Comparison of ENCODE assay signal across 11 cellular contexts in the genomic region with DNA sequence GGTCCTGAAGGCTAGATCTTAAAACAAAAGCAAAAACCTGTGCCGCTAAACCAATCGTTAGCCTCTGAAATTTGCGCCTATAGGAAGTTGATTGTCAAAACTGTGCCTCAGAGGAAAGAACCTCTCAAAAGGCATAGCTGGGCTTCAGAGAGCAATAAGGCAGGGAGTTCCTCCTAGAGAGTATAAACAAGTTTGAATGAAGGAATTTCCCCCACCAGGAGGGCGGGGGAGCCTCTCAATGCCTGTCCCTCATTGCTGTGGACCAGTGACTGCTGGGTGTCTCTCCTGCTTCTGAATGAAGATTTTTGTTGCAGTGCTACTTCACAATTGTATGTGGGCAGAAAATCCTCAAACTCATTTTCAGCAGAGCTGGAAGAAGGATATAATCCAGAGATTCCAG.
A peak's percentile ranks its signal among the peaks of the same experiment; 100 is the strongest.
DNase-seq lines count a peak whose midpoint lies in the region; TF ChIP-seq lines count a peak whose summit lies in the region.
"Had no signal": no experiment of that assay in that cellular context is flagged by ENCODE, and none has a peak within 500 bp of the region (broad histone marks: within the 10 kb centered on the region; RNA-seq: fewer than 3 reads in every experiment).

No MANE protein-coding gene starts in this region.

- no peak overlapping the region for H3K4me3 ChIP-seq in H7 (ENCODE audit: insufficient read depth, low read depth, low read length)
- H3K4me3 ChIP-seq: GM12878 had no signal

- peak overlapping the region; percentile 30 for H3K27ac Mint-ChIP-seq in endothelial cell (ENCODE audit: unreplicated experiment)

- DNase-seq in H7 (peak; percentile 30), endothelial cell (ENCODE audit: low spot score) (no peak), retina (peak; percentile 19), Kasumi-1 (lab: John Stamatoyannopoulos, UW) (no peak), HuH-7 (ENCODE audit: low spot score) (no peak), HCEC 1CT (no peak)
- DNase-seq: CD4-positive, alpha-beta memory T cell; DMS153; GDM1; GOT3 had no signal

- H3K9me3 Mint-ChIP-seq in endothelial cell (ENCODE audit: unreplicated experiment): no peaks in the 10 kb centered on the region

- peaks cover 28% of the 10 kb centered on the region for H3K4me1 Mint-ChIP-seq in endothelial cell (ENCODE audit: unreplicated experiment)
- H3K4me1 Mint-ChIP-seq: CD4-positive, alpha-beta memory T cell had no signal

- H3K27me3 Mint-ChIP-seq in endothelial cell (ENCODE audit: unreplicated experiment): no peaks in the 10 kb centered on the region

- no peak overlapping the region for H3K4me3 Mint-ChIP-seq in endothelial cell (ENCODE audit: unreplicated experiment)
- H3K4me3 Mint-ChIP-seq: CD4-positive, alpha-beta memory T cell had no signal

- no peaks in the 10 kb centered on the region for H3K27me3 ChIP-seq in H7 (ENCODE audit: control insufficient read depth, insufficient read depth, low read length)

- H3K36me3 Mint-ChIP-seq in endothelial cell (ENCODE audit: low read depth, unreplicated experiment): peaks cover 4% of the 10 kb centered on the region
- H3K36me3 Mint-ChIP-seq: CD4-positive, alpha-beta memory T cell had no signal

- no peaks in the 10 kb centered on the region for H3K36me3 ChIP-seq in H7 (replicated peaks; ENCODE audit: control insufficient read depth, insufficient read depth, low read length)

- TF ChIP-seq CTCF in endothelial cell (IDR thresholded peaks at IDR 0.05; ENCODE audit: unreplicated experiment): no peak

Comparison
In these comparisons a context has a peak if more than half of its experiments do, and no peak if none do; other contexts are left out.
1. DNase-seq: peak in H7 (single experiment) and retina (single experiment); none in endothelial cell (single experiment), Kasumi-1 (0 of 2), HuH-7 (single experiment) and HCEC 1CT (single experiment).